Comparison of ENCODE assay signal across 31 cellular contexts in the genomic region with DNA sequence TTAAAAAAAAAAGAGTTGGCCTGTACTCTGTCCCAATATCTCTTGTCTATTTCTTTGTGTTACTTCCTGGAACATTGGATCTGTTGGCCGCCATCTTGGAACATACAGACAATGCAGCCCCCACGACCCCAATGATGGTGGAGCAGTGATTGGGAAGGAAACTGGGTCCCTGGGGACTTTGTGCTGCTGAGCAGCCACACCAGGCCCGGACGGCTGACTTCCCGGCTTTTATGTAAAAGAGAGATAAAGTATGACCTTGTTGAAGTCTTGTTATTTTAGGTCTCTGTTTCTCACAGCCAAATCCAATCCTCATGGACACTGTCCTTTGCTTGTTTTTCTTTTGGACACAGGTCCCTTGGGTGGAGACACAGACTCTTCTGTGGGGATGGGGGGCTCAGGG.
DNase-seq lines count a peak whose midpoint lies in the region; ATAC-seq and TF ChIP-seq lines count a peak whose summit lies in the region.
"Had no signal": no experiment of that assay in that cellular context is flagged by ENCODE, and none has a peak within 500 bp of the region (broad histone marks: within the 10 kb centered on the region; RNA-seq: fewer than 3 reads in every experiment).

No MANE protein-coding gene starts in this region.

- H3K27ac ChIP-seq in left ventricle myocardium inferior (replicated peaks) (no peak overlapping the region), right cardiac atrium (ENCODE audit: low read length) (no peak overlapping the region), right atrium auricular region (no peak overlapping the region)
- H3K27ac ChIP-seq: 22Rv1; A549; BLaER1; BLaER1 treated with 17β-estradiol and CSF1 and Interleukin-3, amounts not matched to agents 10 nM and 100 nM; C4-2B had no signal

- WGBS in right cardiac atrium = 45% methylated on average over 5 of the region's 5 CpGs

- peaks cover 13% of the 10 kb centered on the region for H3K27me3 ChIP-seq in left ventricle myocardium inferior (ENCODE audit: low read depth)
- H3K27me3 ChIP-seq in right cardiac atrium (ENCODE audit: control insufficient read depth, insufficient read depth) = no peaks in the 10 kb centered on the region
- H3K27me3 ChIP-seq in right atrium auricular region = no peaks in the 10 kb centered on the region
- H3K27me3 ChIP-seq: BE2C; BLaER1; BLaER1 treated with 17β-estradiol and CSF1 and Interleukin-3, amounts not matched to agents 10 nM and 100 nM had no signal

- ATAC-seq in left cardiac atrium (no peak), right cardiac atrium (peak; percentile 31 to 88)
- ATAC-seq: A549; CD8-positive, alpha-beta T cell had no signal

- H3K9me3 ChIP-seq in left ventricle myocardium inferior (replicated peaks) (no peaks in the 10 kb centered on the region), right cardiac atrium (ENCODE audit: control insufficient read depth, low read length) (no peaks in the 10 kb centered on the region), right atrium auricular region (no peaks in the 10 kb centered on the region)
- H3K9me3 ChIP-seq: A549, BE2C, BLaER1, Caco-2 had no signal

- intact Hi-C loops in left cardiac atrium (cut with DNase I) (no loop called here), left ventricle myocardium inferior (cut with micrococcal nuclease) (no loop called here), right cardiac atrium (cut with DNase I) (no loop called here)

- TF ChIP-seq CTCF in left ventricle myocardium inferior (IDR thresholded peaks at IDR 0.05; ENCODE audit: borderline replicate concordance) (no peak), right atrium auricular region (IDR thresholded peaks at IDR 0.05) (no peak)

- DNase-seq in left cardiac atrium (peak; percentile 62), left ventricle myocardium inferior (no peak), right cardiac atrium (peak in 2 of 3 donors; percentile 48 to 64), right atrium auricular region (ENCODE audit: low spot score) (no peak), mesenteric fat pad (ENCODE audit: low spot score) (peak; percentile 60), UCSD-AML1 (lab: John Stamatoyannopoulos, UW; ENCODE audit: unreplicated experiment) (no peak)
- DNase-seq: 8988T; ACHN; AML-193; BE2C; C1 segment of cervical spinal cord; Caco-2; Calu3; CD4-positive, alpha-beta memory T cell; CD4-positive, alpha-beta T cell; CD4-positive, CD25-positive, alpha-beta regulatory T cell; CD8-positive, alpha-beta memory T cell; CD8-positive, alpha-beta T cell; COR-L47; DMS 273 treated with DMSO at 0.1 percent for 48 hours; DMS153; DMS53; DMS79; DMS79 treated with DMSO at 0.1 percent for 48 hours; DND-41; EL had no signal

- H3K4me1 ChIP-seq in left ventricle myocardium inferior (no peaks in the 10 kb centered on the region), right cardiac atrium (ENCODE audit: control insufficient read depth, insufficient read depth, low read length) (no peaks in the 10 kb centered on the region), right atrium auricular region (no peaks in the 10 kb centered on the region)
- H3K4me1 ChIP-seq: A549, BE2C, Caco-2 had no signal

- H3K36me3 ChIP-seq in left ventricle myocardium inferior (no peaks in the 10 kb centered on the region), right atrium auricular region (no peaks in the 10 kb centered on the region)
- H3K36me3 ChIP-seq: BE2C; BLaER1; BLaER1 treated with 17β-estradiol and CSF1 and Interleukin-3, amounts not matched to agents 10 nM and 100 nM had no signal

- no peak overlapping the region for H3K4me3 ChIP-seq in left ventricle myocardium inferior
- no peak overlapping the region for H3K4me3 ChIP-seq in right cardiac atrium (ENCODE audit: low read length)
- no peak overlapping the region for H3K4me3 ChIP-seq in right atrium auricular region
- H3K4me3 ChIP-seq: A549; BLaER1; BLaER1 treated with 17β-estradiol and CSF1 and Interleukin-3, amounts not matched to agents 10 nM and 100 nM had no signal

Comparison
In these comparisons a context has a peak if more than half of its experiments do, and no peak if none do; other contexts are left out.
1. ATAC-seq: peak in right cardiac atrium (2 of 2); none in left cardiac atrium (0 of 2).
2. DNase-seq: peak in left cardiac atrium (single experiment), right cardiac atrium (2 of 3) and mesenteric fat pad (single experiment); none in left ventricle myocardium inferior (single experiment), right atrium auricular region (single experiment) and UCSD-AML1 (single experiment).